Comparison of ENCODE assay signal across 11 cellular contexts in genomic region chr3:63709576-63709975, GRCh38. TPM values are rescaled to one million over a fixed set of nuclear protein-coding genes. Genes with fewer than 3 reads are reported as not detected.
"Had no signal": no experiment of that assay in that cellular context is flagged by ENCODE, and none has a peak within 500 bp of the region (broad histone marks: within the 10 kb centered on the region; RNA-seq: fewer than 3 reads in every experiment).

No MANE protein-coding gene starts in this region.

- H2AFZ ChIP-seq: GM23248 had no signal

- DNase-seq: GM23248, GOT3, H9, HCEC 1CT, KBM-7 had no signal

- H3K4me3 ChIP-seq: GM23248 had no signal

- FAIRE-seq: HepG2 had no signal

- H3K4me2 ChIP-seq: KMS-11 had no signal

- H3K27ac ChIP-seq: GM23248, HL-60, KMS-11 had no signal

- H3K9ac ChIP-seq: GM23248, KMS-11 had no signal

RNA-seq across cellular contexts. Expression of gene SNTN, which starts 57.1 kb away (rescaled TPM):
- total RNA-seq: GM23248, H4, H9, HepG2, HT1080 had no signal
- polyA plus RNA-seq: GM23248, HepG2, IgD-negative memory B cell had no signal
